25 cellular contexts compared by ENCODE assay signal in genomic region chr9:38396371-38396671, GRCh38. TPM values are rescaled to one million over a fixed set of nuclear protein-coding genes. Genes with fewer than 3 reads are reported as not detected.
DNase-seq lines count a peak whose midpoint lies in the region; ATAC-seq and TF ChIP-seq lines count a peak whose summit lies in the region.
"Had no signal": no experiment of that assay in that cellular context is flagged by ENCODE, and none has a peak within 500 bp of the region (broad histone marks: within the 10 kb centered on the region; RNA-seq: fewer than 3 reads in every experiment).

No MANE protein-coding gene starts in this region.

- H3K27me3 ChIP-seq in esophagus muscularis mucosa = no peaks in the 10 kb centered on the region
- H3K27me3 ChIP-seq in neuronal stem cell (ENCODE audit: control insufficient read depth in 3 of 3, insufficient read depth in 3 of 3, low read depth in 1 of 3, low read length in 3 of 3) = peaks cover 0 to 2% (median 0%) of the 10 kb centered on the region in 3 experiments
- no peaks in the 10 kb centered on the region for H3K27me3 ChIP-seq in thoracic aorta (replicated peaks; ENCODE audit: insufficient read depth)
- H3K27me3 ChIP-seq: BE2C had no signal

- H2BK12ac ChIP-seq in neuronal stem cell (ENCODE audit: low read length) = no peak overlapping the region

- H3K4me1 Mint-ChIP-seq in central memory CD8-positive, alpha-beta T cell = peaks cover 20% of the 10 kb centered on the region
- peaks cover 11% of the 10 kb centered on the region for H3K4me1 Mint-ChIP-seq in activated T-helper 1 cell treated with anti-CD3 and anti-CD28 coated beads, Interleukin-12 subunit alpha, Interleukin-12 subunit beta, Interleukin-2, Interleukin-4 antibody, amounts not matched to agents 30 ng/mL and 10 ng/mL and 1 ng/mL, durations not matched to agents 14 hours and 24 hours and 36 hours (ENCODE audit: low read depth)

- H3K36me3 ChIP-seq in esophagus muscularis mucosa (peaks cover 21 to 38% (median 28%) of the 10 kb centered on the region in 4 donors), neuronal stem cell (replicated peaks in 1 of 2; ENCODE audit: control insufficient read depth in 2 of 2, insufficient read depth in 2 of 2, low read length in 2 of 2) (peaks cover 29 to 50% of the 10 kb centered on the region in 2 donors), thoracic aorta (peaks cover 45% of the 10 kb centered on the region)

- H3K4me1 ChIP-seq in esophagus muscularis mucosa (peaks cover 9 to 76% (median 69%) of the 10 kb centered on the region in 4 donors), neuronal stem cell (ENCODE audit: control insufficient read depth in 2 of 2, insufficient read depth in 1 of 2, low read depth in 1 of 2, low read length in 2 of 2) (peaks cover 8 to 9% of the 10 kb centered on the region in 2 donors), thoracic aorta (ENCODE audit: control insufficient read depth in 1 of 2, low read depth in 2 of 2) (peaks cover 34 to 74% of the 10 kb centered on the region in 2 donors)
- H3K4me1 ChIP-seq: BE2C had no signal

- DNase-seq in central memory CD8-positive, alpha-beta T cell (ENCODE audit: low spot score in 2 of 2) = no peak
- DNase-seq in esophagus muscularis mucosa (ENCODE audit: extremely low spot score) (no peak), neuronal stem cell (ENCODE audit: low spot score) (no peak), thoracic aorta (ENCODE audit: low spot score) (no peak), ecto neural progenitor cell (ENCODE audit: low spot score) (no peak), amygdala (lab: John Stamatoyannopoulos, UW) (no peak)
- no peak for DNase-seq in activated T-helper 1 cell treated with anti-CD3 and anti-CD28 coated beads, Interleukin-12 subunit alpha, Interleukin-12 subunit beta, Interleukin-2, Interleukin-4 antibody, amounts not matched to agents 30 ng/mL and 10 ng/mL and 1 ng/mL, durations not matched to agents 14 hours and 24 hours and 36 hours (ENCODE audit: low spot score)
- DNase-seq: ACHN; BE2C; C1 segment of cervical spinal cord; CD4-positive, CD25-positive, alpha-beta regulatory T cell; CD8-positive, alpha-beta memory T cell; COR-L47; DMS 273 treated with DMSO at 0.1 percent for 48 hours; DMS53; DND-41; EL; GOT3; H7; HFFc6 had no signal

- H3K14ac ChIP-seq in neuronal stem cell (ENCODE audit: low read length) = no peak overlapping the region

- TF ChIP-seq POLR2A in esophagus muscularis mucosa (IDR thresholded peaks at IDR 0.05; ENCODE audit: low read depth) = no peak

- H2BK5ac ChIP-seq in neuronal stem cell (ENCODE audit: low read length) = no peak overlapping the region

- H3K4me3 ChIP-seq in esophagus muscularis mucosa (no peak overlapping the region), neuronal stem cell (ENCODE audit: low read length in 2 of 2) (no peak overlapping the region), thoracic aorta (no peak overlapping the region)
- H3K4me3 ChIP-seq: GM12878 had no signal

- H3K9ac ChIP-seq in neuronal stem cell (ENCODE audit: low read depth, low read length, poor library complexity) = peak overlapping the region; percentile 45

- no peak overlapping the region for H2AFZ ChIP-seq in neuronal stem cell (ENCODE audit: low read length)

- no peak overlapping the region for H3K4ac ChIP-seq in neuronal stem cell (ENCODE audit: low read length)

- H2BK15ac ChIP-seq in neuronal stem cell (ENCODE audit: low read length) = no peak overlapping the region

- H3K18ac ChIP-seq in neuronal stem cell (ENCODE audit: low read length) = no peak overlapping the region

- TF ChIP-seq CTCF in esophagus muscularis mucosa (IDR thresholded peaks at IDR 0.05) (no peak), thoracic aorta (IDR thresholded peaks at IDR 0.05) (no peak)

- H3K27ac ChIP-seq in esophagus muscularis mucosa (replicated peaks in 1 of 4) (peak overlapping the region in 3 of 4 donors; percentile 89 to 96 (median 90)), neuronal stem cell (replicated peaks; ENCODE audit: low read length) (no peak overlapping the region), thoracic aorta (peak overlapping the region; percentile 41 to 100)

- H4K8ac ChIP-seq in neuronal stem cell (ENCODE audit: low read depth, low read length) = no peak overlapping the region

- no peak overlapping the region for H2AK5ac ChIP-seq in neuronal stem cell (ENCODE audit: low read depth, low read length)

- 93% methylated on average over 6 of the region's 10 CpGs for WGBS in esophagus muscularis mucosa
- WGBS in neuronal stem cell (ENCODE audit: extremely low coverage in 2 of 2, insufficient read length in 2 of 2, insufficient replicate concordance in 1 of 2), 2 donors = no CpG with 5 or more reads among the region's 10 CpGs

- H4K91ac ChIP-seq in neuronal stem cell (ENCODE audit: low read depth, low read length, poor library complexity) = no peak overlapping the region

- H3K27me3 Mint-ChIP-seq in central memory CD8-positive, alpha-beta T cell = no peaks in the 10 kb centered on the region
- H3K27me3 Mint-ChIP-seq in activated T-helper 1 cell treated with anti-CD3 and anti-CD28 coated beads, Interleukin-12 subunit alpha, Interleukin-12 subunit beta, Interleukin-2, Interleukin-4 antibody, amounts not matched to agents 30 ng/mL and 10 ng/mL and 1 ng/mL, durations not matched to agents 14 hours and 24 hours and 36 hours (ENCODE audit: insufficient read depth) = peaks cover 3% of the 10 kb centered on the region
- H3K27me3 Mint-ChIP-seq: CD4-positive, CD25-positive, alpha-beta regulatory T cell had no signal

- peak overlapping the region; percentile 51 for H3K27ac Mint-ChIP-seq in central memory CD8-positive, alpha-beta T cell (ENCODE audit: low read depth)
- no peak overlapping the region for H3K27ac Mint-ChIP-seq in activated T-helper 1 cell treated with anti-CD3 and anti-CD28 coated beads, Interleukin-12 subunit alpha, Interleukin-12 subunit beta, Interleukin-2, Interleukin-4 antibody, amounts not matched to agents 30 ng/mL and 10 ng/mL and 1 ng/mL, durations not matched to agents 14 hours and 24 hours and 36 hours
- H3K27ac Mint-ChIP-seq: CD4-positive, CD25-positive, alpha-beta regulatory T cell; CD8-positive, alpha-beta memory T cell; HFFc6 had no signal

- no peak overlapping the region for H3K4me3 Mint-ChIP-seq in central memory CD8-positive, alpha-beta T cell
- no peak overlapping the region for H3K4me3 Mint-ChIP-seq in activated T-helper 1 cell treated with anti-CD3 and anti-CD28 coated beads, Interleukin-12 subunit alpha, Interleukin-12 subunit beta, Interleukin-2, Interleukin-4 antibody, amounts not matched to agents 30 ng/mL and 10 ng/mL and 1 ng/mL, durations not matched to agents 14 hours and 24 hours and 36 hours
- H3K4me3 Mint-ChIP-seq: HFFc6 had no signal

- H2BK120ac ChIP-seq in neuronal stem cell (ENCODE audit: low read depth, low read length) = no peak overlapping the region

- H3K9me3 ChIP-seq in esophagus muscularis mucosa (no peaks in the 10 kb centered on the region), neuronal stem cell (replicated peaks in 1 of 2; ENCODE audit: control insufficient read depth in 2 of 2, insufficient read depth in 1 of 2, low read depth in 1 of 2, low read length in 2 of 2) (no peaks in the 10 kb centered on the region), thoracic aorta (no peaks in the 10 kb centered on the region)
- H3K9me3 ChIP-seq: BE2C had no signal

- H3K4me2 ChIP-seq in neuronal stem cell (ENCODE audit: insufficient read depth, low read length, poor library complexity, severe bottlenecking) = no peak overlapping the region

- peaks cover 13% of the 10 kb centered on the region for H3K36me3 Mint-ChIP-seq in central memory CD8-positive, alpha-beta T cell (ENCODE audit: insufficient read depth)
- peaks cover 14% of the 10 kb centered on the region for H3K36me3 Mint-ChIP-seq in activated T-helper 1 cell treated with anti-CD3 and anti-CD28 coated beads, Interleukin-12 subunit alpha, Interleukin-12 subunit beta, Interleukin-2, Interleukin-4 antibody, amounts not matched to agents 30 ng/mL and 10 ng/mL and 1 ng/mL, durations not matched to agents 14 hours and 24 hours and 36 hours (ENCODE audit: low read depth)

- TF ChIP-seq EP300 in esophagus muscularis mucosa (IDR thresholded peaks at IDR 0.05) = no peak

- H3K9me3 Mint-ChIP-seq in central memory CD8-positive, alpha-beta T cell = no peaks in the 10 kb centered on the region
- no peaks in the 10 kb centered on the region for H3K9me3 Mint-ChIP-seq in activated T-helper 1 cell treated with anti-CD3 and anti-CD28 coated beads, Interleukin-12 subunit alpha, Interleukin-12 subunit beta, Interleukin-2, Interleukin-4 antibody, amounts not matched to agents 30 ng/mL and 10 ng/mL and 1 ng/mL, durations not matched to agents 14 hours and 24 hours and 36 hours
- H3K9me3 Mint-ChIP-seq: CD4-positive, CD25-positive, alpha-beta regulatory T cell; HFFc6 had no signal

- H3K23ac ChIP-seq in neuronal stem cell (ENCODE audit: low read depth, low read length, poor library complexity) = no peak overlapping the region

- peaks cover 5% of the 10 kb centered on the region for H3K79me1 ChIP-seq in neuronal stem cell (ENCODE audit: low read depth, low read length)

- no peak for ATAC-seq in central memory CD8-positive, alpha-beta T cell (replicated peaks; ENCODE audit: extremely low read depth, poor library complexity, severe bottlenecking)
- ATAC-seq in thoracic aorta (ENCODE audit: insufficient number of reproducible peaks, low FRiP score, low read depth) = no peak
- ATAC-seq: GM12878, HCT116 had no signal

- intact Hi-C loops in esophagus muscularis mucosa (cut with DNase I) = no loop called here
- intact Hi-C loops in activated T-helper 1 cell treated with anti-CD3 and anti-CD28 coated beads, Interleukin-12 subunit alpha, Interleukin-12 subunit beta, Interleukin-2, Interleukin-4 antibody, amounts not matched to agents 30 ng/mL and 10 ng/mL and 1 ng/mL, durations not matched to agents 14 hours and 24 hours and 36 hours (cut with micrococcal nuclease) = no loop called here

RNA-seq across cellular contexts. Expression of gene ALDH1B1, which starts 3.8 kb away (rescaled TPM):
- 100 to 1,000 TPM; 253 to 364 (median 272) TPM for total RNA-seq in esophagus muscularis mucosa
- polyA plus RNA-seq in neuronal stem cell (2013, experiment 1 of 2) = 24.0 TPM
- polyA plus RNA-seq in neuronal stem cell (2013, experiment 2 of 2) = 24.2 TPM
- total RNA-seq in thoracic aorta = 100 to 1,000 TPM; 195 to 229 TPM
- 31.2 and 31.4 TPM in 2 replicates for total RNA-seq in activated T-helper 1 cell treated with anti-CD3 and anti-CD28 coated beads, Interleukin-12 subunit alpha, Interleukin-12 subunit beta, Interleukin-2, Interleukin-4 antibody, amounts not matched to agents 30 ng/mL and 10 ng/mL and 1 ng/mL, durations not matched to agents 14 hours and 24 hours and 36 hours

RNA-seq across cellular contexts. Expression of gene IGFBPL1, which starts 27.9 kb away (rescaled TPM):
- total RNA-seq in esophagus muscularis mucosa (1 to 10 TPM in 2 of 4 donors, under 1 TPM in 2; 0.78 to 3.7 (median 1.5) TPM), thoracic aorta (10 to 100 TPM; 16.6 to 34.0 TPM)
- 21.7 TPM for polyA plus RNA-seq in neuronal stem cell (2013, experiment 1 of 2)
- polyA plus RNA-seq in neuronal stem cell (2013, experiment 2 of 2) = 21.3 TPM
- not detected in 2 replicates for total RNA-seq in activated T-helper 1 cell treated with anti-CD3 and anti-CD28 coated beads, Interleukin-12 subunit alpha, Interleukin-12 subunit beta, Interleukin-2, Interleukin-4 antibody, amounts not matched to agents 30 ng/mL and 10 ng/mL and 1 ng/mL, durations not matched to agents 14 hours and 24 hours and 36 hours
- total RNA-seq: A172; CD4-positive, CD25-positive, alpha-beta regulatory T cell; CD8-positive, alpha-beta memory T cell; G401; GM12878; HFFc6; HT-29 had no signal
- polyA plus RNA-seq: CD4-positive, CD25-positive, alpha-beta regulatory T cell; CD8-positive, alpha-beta memory T cell had no signal
